ENCODE assay signal across 10 cellular contexts in genomic region chr2:10254373-10255188, GRCh38. TPM values are rescaled to one million over a fixed set of nuclear protein-coding genes. Genes with fewer than 3 reads are reported as not detected.
A peak's percentile ranks its signal among the peaks of the same experiment; 100 is the strongest.
DNase-seq lines count a peak whose midpoint lies in the region; ATAC-seq and TF ChIP-seq lines count a peak whose summit lies in the region.
"Had no signal": no experiment of that assay in that cellular context is flagged by ENCODE, and none has a peak within 500 bp of the region (broad histone marks: within the 10 kb centered on the region; RNA-seq: fewer than 3 reads in every experiment).

No MANE protein-coding gene starts in this region.

- TF ChIP-seq POLR2A in spleen (IDR thresholded peaks at IDR 0.05) (no peak), testis (IDR thresholded peaks at IDR 0.05) (no peak)

- H3K27ac ChIP-seq in heart right ventricle (no peak overlapping the region), PC-9 (no peak overlapping the region), foreskin keratinocyte (no peak overlapping the region), spleen (no peak overlapping the region), testis (no peak overlapping the region)
- H3K27ac ChIP-seq: prostate gland had no signal

- no peaks in the 10 kb centered on the region for H4K20me1 ChIP-seq in PC-9 (ENCODE audit: insufficient read depth)

- no peak for ATAC-seq in Right ventricle myocardium superior (ENCODE audit: poor library complexity)
- no peak for ATAC-seq in heart right ventricle
- ATAC-seq in foreskin keratinocyte = peak; percentile 81
- no peak for ATAC-seq in HG03095 (IDR thresholded peaks at IDR 0.05; ENCODE audit: unreplicated experiment)

- H3K4me1 ChIP-seq in heart right ventricle (no peaks in the 10 kb centered on the region), PC-9 (replicated peaks; ENCODE audit: insufficient read depth) (peaks cover 15% of the 10 kb centered on the region), foreskin keratinocyte (no peaks in the 10 kb centered on the region), spleen (peaks cover 0 to 13% (median 0%) of the 10 kb centered on the region in 6 donors), testis (no peaks in the 10 kb centered on the region)
- H3K4me1 ChIP-seq: prostate gland had no signal

- no peaks in the 10 kb centered on the region; the same call in 1 of the 2 replicates for H3F3A ChIP-seq in PC-9 (ENCODE audit: insufficient read depth, low read depth)

- H3K9me3 ChIP-seq in heart right ventricle = peaks cover 0 to 16% (median 14%) of the 10 kb centered on the region in 11 donors
- peaks cover 15% of the 10 kb centered on the region for H3K9me3 ChIP-seq in PC-9 (ENCODE audit: insufficient read depth, low read depth)
- peaks cover 3 to 16% (median 15%) of the 10 kb centered on the region in 8 donors for H3K9me3 ChIP-seq in spleen
- H3K9me3 ChIP-seq in testis = no peaks in the 10 kb centered on the region
- H3K9me3 ChIP-seq: prostate gland had no signal

- WGBS in heart right ventricle, 2 donors = 91 to 94% methylated on average over 31 of the region's 31 CpGs
- 86 to 91% (median 89%) methylated on average over 15 to 31 of the region's 31 CpGs for WGBS in spleen, 5 donors
- WGBS in testis, 2 donors = 90 to 95% methylated on average over 26 to 31 of the region's 31 CpGs

- no peaks in the 10 kb centered on the region for H3K79me2 ChIP-seq in PC-9 (ENCODE audit: low read depth)

- H3K36me3 ChIP-seq in heart right ventricle = no peaks in the 10 kb centered on the region
- H3K36me3 ChIP-seq in PC-9 (ENCODE audit: low read depth) = no peaks in the 10 kb centered on the region
- no peaks in the 10 kb centered on the region for H3K36me3 ChIP-seq in spleen
- H3K36me3 ChIP-seq in testis (ENCODE audit: low read depth, missing control alignments) = no peaks in the 10 kb centered on the region
- H3K36me3 ChIP-seq: prostate gland had no signal

- no peaks in the 10 kb centered on the region for H3K27me3 ChIP-seq in heart right ventricle
- no peaks in the 10 kb centered on the region for H3K27me3 ChIP-seq in PC-9 (ENCODE audit: insufficient read depth, low read depth)
- H3K27me3 ChIP-seq in foreskin keratinocyte = peaks cover 13% of the 10 kb centered on the region
- peaks cover 0 to 19% (median 0%) of the 10 kb centered on the region in 7 donors for H3K27me3 ChIP-seq in spleen (replicated peaks in 1 of 7)
- no peaks in the 10 kb centered on the region for H3K27me3 ChIP-seq in testis

- H2AFZ ChIP-seq in PC-9 = peak overlapping the region; percentile 40; the same call in 1 of the 2 replicates

- no peak for TF ChIP-seq CTCF in heart right ventricle (IDR thresholded peaks at IDR 0.05)
- no peak for TF ChIP-seq CTCF in PC-9 (conservative IDR thresholded peaks at IDR 0.05)
- TF ChIP-seq CTCF in foreskin keratinocyte (conservative IDR thresholded peaks at IDR 0.05) = peak; percentile 9
- no peak for TF ChIP-seq CTCF in spleen (IDR thresholded peaks at IDR 0.05 in 8 of 11, conservative IDR thresholded peaks at IDR 0.05 in 3 of 11)
- no peak for TF ChIP-seq CTCF in testis (IDR thresholded peaks at IDR 0.05)

- POLR2A ChIA-PET in PC-9 (lab: Charles Lee; ENCODE audit: unreplicated experiment) = no interaction called here

- CTCF ChIA-PET in PC-9 (lab: Charles Lee) = no interaction called here

- no peaks in the 10 kb centered on the region for H3K9me2 ChIP-seq in PC-9 (ENCODE audit: insufficient read depth)

- H3K4me3 ChIP-seq in heart right ventricle (no peak overlapping the region), PC-9 (no peak overlapping the region), spleen (no peak overlapping the region), testis (no peak overlapping the region)
- H3K4me3 ChIP-seq: prostate gland had no signal

- intact Hi-C loops in Right ventricle myocardium superior (cut with DNase I) = no loop called here
- intact Hi-C loops in heart right ventricle (cut with DNase I) = no loop called here
- intact Hi-C loops in PC-9 (cut with micrococcal nuclease; ENCODE audit: unreplicated experiment) = no loop called here
- intact Hi-C loops in spleen (cut with DNase I; ENCODE audit: low total_unique reads) = no loop called here
- intact Hi-C loops in testis (cut with DNase I; ENCODE audit: low total_unique reads) = no loop called here

- DNase-seq in Right ventricle myocardium superior (peak; percentile 33), heart right ventricle (no peak), PC-9 (peak; percentile 44 to 66), foreskin keratinocyte (peak in 1 of 2 donors; percentile 24), spleen (peak; percentile 73), testis (no peak)
- DNase-seq in stimulated activated CD4-positive, alpha-beta T cell treated with anti-CD3 and anti-CD28 coated beads, Interleukin-1b, Interleukin-23, amount 100 ng/mL, for 48 hours = no peak
- DNase-seq: NCI-H82 had no signal

- BruUV-seq in PC-9 (replicated peaks; lab: Mats Ljungman, UMichigan) = no TSS peak

- no peak overlapping the region for H3K4me2 ChIP-seq in PC-9

RNA-seq across cellular contexts. Expression of gene HPCAL1, which starts 48.1 kb away (rescaled TPM):
- total RNA-seq in Right ventricle myocardium superior (34.3 TPM), heart right ventricle (10 to 100 TPM; 15.8 to 49.2 (median 22.8) TPM), PC-9 (2021) (91.1 and 105 TPM in 2 replicates), foreskin keratinocyte (29.2 and 37.1 TPM in 2 replicates), spleen (10 to 100 TPM; 42.3 to 80.6 (median 57.5) TPM), testis (100 to 1,000 TPM; 215 to 263 TPM)
- polyA plus RNA-seq in heart right ventricle (10 to 100 TPM; 31.8 to 46.4 TPM), foreskin keratinocyte (31.6 and 42.7 TPM in 2 replicates), spleen (10 to 100 TPM; 41.9 to 58.5 (median 57.9) TPM), testis (ENCODE audit: insufficient read depth, low read depth, low replicate concordance) (99.5 TPM)

Comparison
In these comparisons a context has a peak if more than half of its experiments do, and no peak if none do; other contexts are left out.
1. DNase-seq: peak in Right ventricle myocardium superior (single experiment), PC-9 (2 of 2) and spleen (single experiment); none in heart right ventricle (0 of 2), testis (single experiment) and stimulated activated CD4-positive, alpha-beta T cell treated with anti-CD3 and anti-CD28 coated beads, Interleukin-1b, Interleukin-23, amount 100 ng/mL, for 48 hours (single experiment).